In genomic region chr1:200738348-200738732, GRCh38 we compare ENCODE assay signal across 8 cellular contexts. TPM values are rescaled to one million over a fixed set of nuclear protein-coding genes. Genes with fewer than 3 reads are reported as not detected.
DNase-seq lines count a peak whose midpoint lies in the region; ATAC-seq and TF ChIP-seq lines count a peak whose summit lies in the region.

No MANE protein-coding gene starts in this region.

- ATAC-seq in Right ventricle myocardium inferior (no peak), lower lobe of right lung (no peak), HG03108 (IDR thresholded peaks at IDR 0.05; ENCODE audit: unreplicated experiment) (no peak)

- H3K27me3 ChIP-seq in left ventricle myocardium inferior (ENCODE audit: low read depth) (no peaks in the 10 kb centered on the region), ascending aorta (no peaks in the 10 kb centered on the region), lower lobe of right lung (ENCODE audit: low read depth) (no peaks in the 10 kb centered on the region), uterus (no peaks in the 10 kb centered on the region)

- no peak for TF ChIP-seq POLR2A in uterus (IDR thresholded peaks at IDR 0.05)

- TF ChIP-seq CTCF in left ventricle myocardium inferior (IDR thresholded peaks at IDR 0.05; ENCODE audit: borderline replicate concordance) (no peak), ascending aorta (IDR thresholded peaks at IDR 0.05) (no peak), lower lobe of right lung (IDR thresholded peaks at IDR 0.05) (no peak), uterus (IDR thresholded peaks at IDR 0.05) (no peak)

- intact Hi-C loops in left ventricle myocardium inferior (cut with micrococcal nuclease) = no loop called here
- intact Hi-C loops in Right ventricle myocardium inferior (cut with DNase I) = loop anchor here (2.0 kb wide), 2 partner anchors 42 to 64 kb away; no protein-coding TSS in a partner anchor
- intact Hi-C loops in ascending aorta (cut with DNase I) = loop anchor here (1.0 to 2.0 kb wide), 3 partner anchors 38 to 68 kb away; no protein-coding TSS in a partner anchor
- intact Hi-C loops in lower lobe of right lung (cut with DNase I) = no loop called here
- intact Hi-C loops in uterus (cut with DNase I; ENCODE audit: low total_unique reads) = no loop called here

- H3K4me3 ChIP-seq in left ventricle myocardium inferior (peak overlapping the region; percentile 92), ascending aorta (peak overlapping the region; percentile 77 to 99), lower lobe of right lung (peak overlapping the region; percentile 88), uterus (peak overlapping the region; percentile 77 to 88)

- H3K9me3 ChIP-seq in left ventricle myocardium inferior (replicated peaks) (no peaks in the 10 kb centered on the region), ascending aorta (no peaks in the 10 kb centered on the region), lower lobe of right lung (no peaks in the 10 kb centered on the region), uterus (no peaks in the 10 kb centered on the region)

- peaks cover 48% of the 10 kb centered on the region for H3K4me1 ChIP-seq in left ventricle myocardium inferior
- peaks cover 0 to 9% of the 10 kb centered on the region in 2 donors for H3K4me1 ChIP-seq in ascending aorta
- peaks cover 41% of the 10 kb centered on the region for H3K4me1 ChIP-seq in lower lobe of right lung
- H3K4me1 ChIP-seq in uterus = no peaks in the 10 kb centered on the region

- H3K36me3 ChIP-seq in left ventricle myocardium inferior (no peaks in the 10 kb centered on the region), ascending aorta (no peaks in the 10 kb centered on the region), lower lobe of right lung (no peaks in the 10 kb centered on the region), uterus (no peaks in the 10 kb centered on the region)

- DNase-seq in left ventricle myocardium inferior (no peak), Right ventricle myocardium inferior (ENCODE audit: missing footprints) (no peak), ascending aorta (ENCODE audit: low spot score in 2 of 2) (no peak), lower lobe of right lung (no peak), uterus (no peak), SIG-M5 (lab: John Stamatoyannopoulos, UW) (no peak), KG1 (lab: John Stamatoyannopoulos, UW) (no peak)

- peak overlapping the region; percentile 100 for H3K27ac ChIP-seq in left ventricle myocardium inferior (replicated peaks)
- peak overlapping the region; percentile 97 to 100 for H3K27ac ChIP-seq in ascending aorta
- peak overlapping the region; percentile 100 for H3K27ac ChIP-seq in lower lobe of right lung
- H3K27ac ChIP-seq in uterus = peak overlapping the region; percentile 74 to 99

RNA-seq across cellular contexts. Expression of gene CAMSAP2, which starts 0.4 kb away (rescaled TPM):
- total RNA-seq in left ventricle myocardium inferior = 34.1 TPM
- total RNA-seq in Right ventricle myocardium inferior = 37.4 TPM
- 22.4 TPM for total RNA-seq in ascending aorta
- total RNA-seq in lower lobe of right lung = 30.7 TPM
- 10 to 100 TPM; 31.0 to 64.8 (median 47.7) TPM for total RNA-seq in uterus

Comparison
In these comparisons a context has a peak if more than half of its experiments do, and no peak if none do; other contexts are left out.
1. intact Hi-C loops: an anchor here in Right ventricle myocardium inferior (2.0 kb wide) and ascending aorta (1.0 to 2.0 kb wide); none called in left ventricle myocardium inferior, lower lobe of right lung and uterus.